In the genomic region with DNA sequence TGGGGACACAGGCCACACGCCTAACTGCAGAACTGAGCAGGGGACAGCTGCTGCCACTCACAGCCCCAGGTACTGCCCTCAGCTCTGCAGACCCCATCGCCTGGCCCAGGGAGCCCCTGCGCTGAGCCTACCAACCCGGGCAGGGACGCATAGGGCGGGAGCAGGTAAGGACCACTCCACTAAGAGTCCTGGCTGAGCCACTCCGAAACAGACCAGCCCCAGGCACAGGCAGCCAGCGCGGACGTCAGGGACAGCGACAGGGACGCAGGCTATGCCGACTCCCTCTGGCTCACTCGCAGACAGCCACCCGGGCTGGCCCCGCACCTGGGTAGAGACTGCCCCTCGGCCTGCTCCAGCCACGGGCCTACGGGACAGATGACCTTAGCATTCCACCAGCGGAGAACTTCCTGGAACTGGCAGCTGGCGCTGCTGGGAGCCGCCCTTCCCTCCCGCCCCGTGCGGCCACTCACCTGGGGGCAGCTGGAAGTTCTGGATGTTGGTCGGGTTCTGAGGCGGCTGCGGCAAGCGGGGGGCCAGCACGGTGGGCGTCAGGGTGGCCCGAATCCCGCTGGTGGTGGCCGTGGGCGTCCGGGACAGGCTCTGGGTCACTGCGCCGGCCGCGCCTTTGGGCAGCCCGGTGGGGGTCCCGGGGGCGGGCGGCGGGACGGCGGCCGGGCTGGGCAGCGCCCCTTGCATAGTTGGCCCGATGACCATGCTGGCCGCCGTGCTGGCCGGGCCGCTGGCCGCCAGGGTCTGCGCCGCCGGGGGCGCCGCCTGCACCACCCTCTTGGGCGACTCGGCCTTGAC, we compare ENCODE assay signal across 1 cellular context.
TF ChIP-seq lines count a peak whose summit lies in the region.

No MANE protein-coding gene starts in this region.

TF ChIP-seq in HCT116, 20 proteins besides CTCF, POLR2A, EP300 and RAD21 (continued from another document):
- TF ChIP-seq EZH2phosphoT487 (IDR thresholded peaks at IDR 0.05; ENCODE audit: borderline replicate concordance) = no peak
- TF ChIP-seq YY1 (IDR thresholded peaks at IDR 0.05; ENCODE audit: extremely low read depth, insufficient replicate concordance, low read depth, low read length) = no peak
- TF ChIP-seq, protein P1, sequence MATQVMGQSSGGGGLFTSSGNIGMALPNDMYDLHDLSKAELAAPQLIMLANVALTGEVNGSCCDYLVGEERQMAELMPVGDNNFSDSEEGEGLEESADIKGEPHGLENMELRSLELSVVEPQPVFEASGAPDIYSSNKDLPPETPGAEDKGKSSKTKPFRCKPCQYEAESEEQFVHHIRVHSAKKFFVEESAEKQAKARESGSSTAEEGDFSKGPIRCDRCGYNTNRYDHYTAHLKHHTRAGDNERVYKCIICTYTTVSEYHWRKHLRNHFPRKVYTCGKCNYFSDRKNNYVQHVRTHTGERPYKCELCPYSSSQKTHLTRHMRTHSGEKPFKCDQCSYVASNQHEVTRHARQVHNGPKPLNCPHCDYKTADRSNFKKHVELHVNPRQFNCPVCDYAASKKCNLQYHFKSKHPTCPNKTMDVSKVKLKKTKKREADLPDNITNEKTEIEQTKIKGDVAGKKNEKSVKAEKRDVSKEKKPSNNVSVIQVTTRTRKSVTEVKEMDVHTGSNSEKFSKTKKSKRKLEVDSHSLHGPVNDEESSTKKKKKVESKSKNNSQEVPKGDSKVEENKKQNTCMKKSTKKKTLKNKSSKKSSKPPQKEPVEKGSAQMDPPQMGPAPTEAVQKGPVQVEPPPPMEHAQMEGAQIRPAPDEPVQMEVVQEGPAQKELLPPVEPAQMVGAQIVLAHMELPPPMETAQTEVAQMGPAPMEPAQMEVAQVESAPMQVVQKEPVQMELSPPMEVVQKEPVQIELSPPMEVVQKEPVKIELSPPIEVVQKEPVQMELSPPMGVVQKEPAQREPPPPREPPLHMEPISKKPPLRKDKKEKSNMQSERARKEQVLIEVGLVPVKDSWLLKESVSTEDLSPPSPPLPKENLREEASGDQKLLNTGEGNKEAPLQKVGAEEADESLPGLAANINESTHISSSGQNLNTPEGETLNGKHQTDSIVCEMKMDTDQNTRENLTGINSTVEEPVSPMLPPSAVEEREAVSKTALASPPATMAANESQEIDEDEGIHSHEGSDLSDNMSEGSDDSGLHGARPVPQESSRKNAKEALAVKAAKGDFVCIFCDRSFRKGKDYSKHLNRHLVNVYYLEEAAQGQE (IDR thresholded peaks at IDR 0.05; ENCODE audit: low read depth) = no peak
- TF ChIP-seq JUND (IDR thresholded peaks at IDR 0.05) = no peak
- no peak for TF ChIP-seq TCF7L2 (IDR thresholded peaks at IDR 0.05; ENCODE audit: borderline replicate concordance, extremely low read depth, insufficient read depth, insufficient read length)
- TF ChIP-seq, protein P2, sequence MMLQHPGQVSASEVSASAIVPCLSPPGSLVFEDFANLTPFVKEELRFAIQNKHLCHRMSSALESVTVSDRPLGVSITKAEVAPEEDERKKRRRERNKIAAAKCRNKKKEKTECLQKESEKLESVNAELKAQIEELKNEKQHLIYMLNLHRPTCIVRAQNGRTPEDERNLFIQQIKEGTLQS (IDR thresholded peaks at IDR 0.05) = no peak
- TF ChIP-seq, protein P3, sequence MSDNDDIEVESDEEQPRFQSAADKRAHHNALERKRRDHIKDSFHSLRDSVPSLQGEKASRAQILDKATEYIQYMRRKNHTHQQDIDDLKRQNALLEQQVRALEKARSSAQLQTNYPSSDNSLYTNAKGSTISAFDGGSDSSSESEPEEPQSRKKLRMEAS (IDR thresholded peaks at IDR 0.05) = no peak
TF ChIP-seq in HCT116: peak in this region for 0.
